ENCODE assay signal across 29 cellular contexts in genomic region chr7:24611130-24611529, GRCh38.
"Had no signal": no experiment of that assay in that cellular context is flagged by ENCODE, and none has a peak within 500 bp of the region (broad histone marks: within the 10 kb centered on the region; RNA-seq: fewer than 3 reads in every experiment).

No MANE protein-coding gene starts in this region.

- H3K27me3 Mint-ChIP-seq: naive B cell, progenitor cell of endocrine pancreas, type B pancreatic cell had no signal

- H3K4me1 Mint-ChIP-seq: mesothelial cell of epicardium, neural progenitor cell had no signal

- H3K79me2 ChIP-seq: parathyroid adenoma had no signal

- H3K9me3 Mint-ChIP-seq: type B pancreatic cell had no signal

- H3K4me1 ChIP-seq: esophagus muscularis mucosa, heart right ventricle, left lung, parathyroid adenoma, right atrium auricular region, sigmoid colon, stomach, tibial artery had no signal

- H3K27me3 ChIP-seq: esophagus muscularis mucosa, foreskin keratinocyte, heart right ventricle, left lung, neural progenitor cell, right atrium auricular region, sigmoid colon, stomach, testis, tibial artery had no signal

- H3K4me3 Mint-ChIP-seq: mesothelial cell of epicardium; naive B cell; natural killer cell treated with Interleukin-12 subunit alpha and Interleukin-12 subunit beta and Interleukin-15 and Interleukin-18, amount 100 ng/mL, for 72 hours; neural progenitor cell; stimulated activated effector memory CD8-positive, alpha-beta T cell treated with anti-CD3 and anti-CD28 coated beads, Interleukin-12 subunit alpha, Interleukin-12 subunit beta, amount 100 ng/mL, for 72 hours; type B pancreatic cell had no signal

- H3K9me3 ChIP-seq: left lung, mucosa of descending colon, right atrium auricular region, sigmoid colon, stomach, testis had no signal

- H3K36me3 Mint-ChIP-seq: mesothelial cell of epicardium; stimulated activated effector memory CD8-positive, alpha-beta T cell treated with anti-CD3 and anti-CD28 coated beads, Interleukin-12 subunit alpha, Interleukin-12 subunit beta, amount 100 ng/mL, for 72 hours had no signal

- H3K9ac ChIP-seq: neural progenitor cell, parathyroid adenoma had no signal

- H3K36me3 ChIP-seq: esophagus muscularis mucosa, heart right ventricle, left lung, right atrium auricular region, sigmoid colon, stomach, tibial artery had no signal

- H2AFZ ChIP-seq: neural progenitor cell, parathyroid adenoma had no signal

- FAIRE-seq: endothelial cell of umbilical vein had no signal

- H3K4me2 ChIP-seq: neural progenitor cell had no signal

- DNase-seq: dermis blood vessel endothelial cell; effector memory CD4-positive, alpha-beta T cell; foreskin keratinocyte; glutamatergic neuron; heart right ventricle; hippocampal formation; left cardiac atrium; left lung; mesenchymal stem cell; mucosa of descending colon; naive B cell; sigmoid colon; stimulated activated CD4-positive, alpha-beta T cell treated with anti-CD3 and anti-CD28 coated beads, Interleukin-2, amount 100 ng/mL, for 24 hours; stimulated activated CD4-positive, alpha-beta T cell treated with anti-CD3 and anti-CD28 coated beads, Interleukin-4, amount 100 ng/mL, for 24 hours; stimulated activated naive CD4-positive, alpha-beta T cell treated with Interleukin-2 at 50 U/mL for 16 hours; stomach; testis; tibial artery had no signal

- ATAC-seq: foreskin keratinocyte; heart right ventricle; left cardiac atrium; left lung; mucosa of descending colon; natural killer cell treated with Interleukin-12 subunit alpha and Interleukin-12 subunit beta and Interleukin-15 and Interleukin-18, amount 100 ng/mL, for 72 hours; stimulated activated effector memory CD8-positive, alpha-beta T cell treated with anti-CD3 and anti-CD28 coated beads, Interleukin-12 subunit alpha, Interleukin-12 subunit beta, amount 100 ng/mL, for 72 hours had no signal

- H3K27ac Mint-ChIP-seq: mesothelial cell of epicardium; naive B cell; natural killer cell treated with Interleukin-12 subunit alpha and Interleukin-12 subunit beta and Interleukin-15 and Interleukin-18, amount 100 ng/mL, for 72 hours; neural progenitor cell; progenitor cell of endocrine pancreas; stimulated activated effector memory CD8-positive, alpha-beta T cell treated with anti-CD3 and anti-CD28 coated beads, Interleukin-12 subunit alpha, Interleukin-12 subunit beta, amount 100 ng/mL, for 72 hours; type B pancreatic cell had no signal

- H3K27ac ChIP-seq: coronary artery, esophagus muscularis mucosa, foreskin keratinocyte, left lung, neural progenitor cell, parathyroid adenoma, right atrium auricular region, sigmoid colon, stomach, testis, tibial artery had no signal

- H3K4me3 ChIP-seq: coronary artery, esophagus muscularis mucosa, heart right ventricle, left lung, mucosa of descending colon, neural progenitor cell, right atrium auricular region, sigmoid colon, stomach, testis, tibial artery had no signal
